Comparison of ENCODE assay signal across 10 cellular contexts in genomic region chr10:80457554-80458262, GRCh38. TPM values are rescaled to one million over a fixed set of nuclear protein-coding genes. Genes with fewer than 3 reads are reported as not detected.
DNase-seq lines count a peak whose midpoint lies in the region; ATAC-seq and TF ChIP-seq lines count a peak whose summit lies in the region.
"Had no signal": no experiment of that assay in that cellular context is flagged by ENCODE, and none has a peak within 500 bp of the region (broad histone marks: within the 10 kb centered on the region; RNA-seq: fewer than 3 reads in every experiment).

No MANE protein-coding gene starts in this region.

- no peak overlapping the region for H3K4ac ChIP-seq in mesendoderm (ENCODE audit: low read depth, low read length)

- TF ChIP-seq POLR2A in vagina (IDR thresholded peaks at IDR 0.05), result no peak

- no peaks in the 10 kb centered on the region for H3K27me3 ChIP-seq in right cardiac atrium (ENCODE audit: control insufficient read depth, insufficient read depth)
- H3K27me3 ChIP-seq in mesendoderm (ENCODE audit: insufficient read depth, low read length, poor library complexity), result no peaks in the 10 kb centered on the region
- H3K27me3 ChIP-seq in vagina, result no peaks in the 10 kb centered on the region

- no peak overlapping the region for H2AK5ac ChIP-seq in mesendoderm (ENCODE audit: low read length)

- H2BK15ac ChIP-seq in mesendoderm (replicated peaks; ENCODE audit: low read depth), result no peak overlapping the region

- H2BK120ac ChIP-seq in mesendoderm (ENCODE audit: low read depth, low read length), result no peak overlapping the region

- ATAC-seq in right cardiac atrium (no peak), left ventricle myocardium superior (no peak), GM21825 (IDR thresholded peaks at IDR 0.05; ENCODE audit: unreplicated experiment) (no peak)
- no peak for ATAC-seq in activated naive CD8-positive, alpha-beta T cell treated with anti-CD3 and anti-CD28 coated beads, Interleukin-2, amount 50 U/mL, for 24 hours

- H3K27ac Mint-ChIP-seq in activated naive CD8-positive, alpha-beta T cell treated with anti-CD3 and anti-CD28 coated beads, Interleukin-2, amount 50 U/mL, for 24 hours, result peak overlapping the region; percentile 88

- H3K4me1 Mint-ChIP-seq in activated naive CD8-positive, alpha-beta T cell treated with anti-CD3 and anti-CD28 coated beads, Interleukin-2, amount 50 U/mL, for 24 hours, result peaks cover 79% of the 10 kb centered on the region

- WGBS in right cardiac atrium, result 83% methylated on average over 8 of the region's 8 CpGs
- WGBS in mesendoderm (ENCODE audit: extremely low coverage, insufficient coverage, low lambda C conversion rate), result no CpG with 5 or more reads among the region's 8 CpGs

- no peak overlapping the region for H3K23ac ChIP-seq in mesendoderm (ENCODE audit: low read length)

- H3K36me3 ChIP-seq in mesendoderm (ENCODE audit: control insufficient read depth, insufficient read depth, low read length), result no peaks in the 10 kb centered on the region
- no peaks in the 10 kb centered on the region for H3K36me3 ChIP-seq in vagina

- H3K79me2 ChIP-seq in mesendoderm (ENCODE audit: control insufficient read depth, insufficient read depth, low read length), result peaks cover 79% of the 10 kb centered on the region

- TF ChIP-seq CTCF in vagina (IDR thresholded peaks at IDR 0.05), result no peak

- peak overlapping the region; percentile 12 for H3K56ac ChIP-seq in mesendoderm (ENCODE audit: low read length)

- H2BK5ac ChIP-seq in mesendoderm (ENCODE audit: low read length), result no peak overlapping the region

- no peak overlapping the region for H3K4me2 ChIP-seq in mesendoderm (ENCODE audit: low read length)

- H4K8ac ChIP-seq in mesendoderm (ENCODE audit: low read depth, low read length), result no peak overlapping the region

- no peaks in the 10 kb centered on the region for H3K9me3 Mint-ChIP-seq in activated naive CD8-positive, alpha-beta T cell treated with anti-CD3 and anti-CD28 coated beads, Interleukin-2, amount 50 U/mL, for 24 hours

- H3K79me1 ChIP-seq in mesendoderm (ENCODE audit: low read length), result peaks cover 28% of the 10 kb centered on the region

- no peak overlapping the region for H4K5ac ChIP-seq in mesendoderm (ENCODE audit: low read length)

- no peak overlapping the region for H3K18ac ChIP-seq in mesendoderm (ENCODE audit: low read length)

- no peaks in the 10 kb centered on the region for H3K27me3 Mint-ChIP-seq in activated naive CD8-positive, alpha-beta T cell treated with anti-CD3 and anti-CD28 coated beads, Interleukin-2, amount 50 U/mL, for 24 hours

- H3K9me3 ChIP-seq in right cardiac atrium (ENCODE audit: control insufficient read depth, low read length), result no peaks in the 10 kb centered on the region
- no peaks in the 10 kb centered on the region for H3K9me3 ChIP-seq in vagina

- peak overlapping the region; percentile 96 for H3K4me3 Mint-ChIP-seq in activated naive CD8-positive, alpha-beta T cell treated with anti-CD3 and anti-CD28 coated beads, Interleukin-2, amount 50 U/mL, for 24 hours

- H3K27ac ChIP-seq in right cardiac atrium (ENCODE audit: low read length), result peak overlapping the region; percentile 34
- H3K27ac ChIP-seq in mesendoderm (ENCODE audit: low read depth, low read length), result no peak overlapping the region
- H3K27ac ChIP-seq in vagina, result peak overlapping the region; percentile 89

- peaks cover 38% of the 10 kb centered on the region for H3K4me1 ChIP-seq in right cardiac atrium (ENCODE audit: control insufficient read depth, insufficient read depth, low read length)
- peaks cover 36% of the 10 kb centered on the region for H3K4me1 ChIP-seq in mesendoderm (ENCODE audit: control insufficient read depth, low read depth, low read length)
- H3K4me1 ChIP-seq in vagina, result peaks cover 86% of the 10 kb centered on the region

- H3K4me3 ChIP-seq in right cardiac atrium (ENCODE audit: low read length) (no peak overlapping the region), mesendoderm (ENCODE audit: low read length) (no peak overlapping the region), vagina (no peak overlapping the region)

- intact Hi-C loops in right cardiac atrium (cut with DNase I) (loop anchor here in 1 of 4 donors (5.0 kb wide), 1 partner anchor 45 kb away; no protein-coding TSS in a partner anchor), left ventricle myocardium superior (cut with micrococcal nuclease) (no loop called here), vagina (cut with DNase I) (no loop called here)

- peak overlapping the region; percentile 6 for H3K9ac ChIP-seq in mesendoderm (ENCODE audit: low read length)

- peaks cover 7% of the 10 kb centered on the region for H3K36me3 Mint-ChIP-seq in activated naive CD8-positive, alpha-beta T cell treated with anti-CD3 and anti-CD28 coated beads, Interleukin-2, amount 50 U/mL, for 24 hours (ENCODE audit: low read depth)

- DNase-seq in right cardiac atrium (no peak), left ventricle myocardium superior (no peak), mesendoderm (peak; percentile 80), vagina (ENCODE audit: extremely low spot score in 2 of 2) (no peak), RKO (ENCODE audit: low spot score) (no peak), ecto neural progenitor cell (ENCODE audit: low spot score) (no peak)
- DNase-seq in activated naive CD8-positive, alpha-beta T cell treated with anti-CD3 and anti-CD28 coated beads, Interleukin-2, amount 50 U/mL, for 24 hours, result no peak
- DNase-seq: activated gamma-delta T cell, DMS79 treated with DMSO at 0.1 percent for 48 hours had no signal

RNA-seq across cellular contexts. Expression of gene TSPAN14, which starts 3.6 kb away (rescaled TPM):
- total RNA-seq in right cardiac atrium, result 10 to 100 TPM; 24.4 to 44.1 (median 34.1) TPM
- polyA plus RNA-seq in right cardiac atrium, result 27.6 TPM
- 41.2 TPM for total RNA-seq in left ventricle myocardium superior
- polyA plus RNA-seq in mesendoderm (2013, experiment 1 of 2), result 32.4 TPM
- polyA plus RNA-seq in mesendoderm (2013, experiment 2 of 2), result 30.9 TPM
- 98.0 TPM for total RNA-seq in vagina

RNA-seq across cellular contexts. Expression of gene PRXL2A, which starts 49.4 kb away (rescaled TPM):
- total RNA-seq in right cardiac atrium (100 to 1,000 TPM in 2 of 4 donors, 10 to 100 TPM in 2; 91.3 to 162 (median 100) TPM), left ventricle myocardium superior (119 TPM), vagina (62.4 TPM)
- 105 TPM for polyA plus RNA-seq in right cardiac atrium
- 50.0 TPM for polyA plus RNA-seq in mesendoderm (2013, experiment 1 of 2)
- polyA plus RNA-seq in mesendoderm (2013, experiment 2 of 2), result 50.0 TPM
